In the genomic region with DNA sequence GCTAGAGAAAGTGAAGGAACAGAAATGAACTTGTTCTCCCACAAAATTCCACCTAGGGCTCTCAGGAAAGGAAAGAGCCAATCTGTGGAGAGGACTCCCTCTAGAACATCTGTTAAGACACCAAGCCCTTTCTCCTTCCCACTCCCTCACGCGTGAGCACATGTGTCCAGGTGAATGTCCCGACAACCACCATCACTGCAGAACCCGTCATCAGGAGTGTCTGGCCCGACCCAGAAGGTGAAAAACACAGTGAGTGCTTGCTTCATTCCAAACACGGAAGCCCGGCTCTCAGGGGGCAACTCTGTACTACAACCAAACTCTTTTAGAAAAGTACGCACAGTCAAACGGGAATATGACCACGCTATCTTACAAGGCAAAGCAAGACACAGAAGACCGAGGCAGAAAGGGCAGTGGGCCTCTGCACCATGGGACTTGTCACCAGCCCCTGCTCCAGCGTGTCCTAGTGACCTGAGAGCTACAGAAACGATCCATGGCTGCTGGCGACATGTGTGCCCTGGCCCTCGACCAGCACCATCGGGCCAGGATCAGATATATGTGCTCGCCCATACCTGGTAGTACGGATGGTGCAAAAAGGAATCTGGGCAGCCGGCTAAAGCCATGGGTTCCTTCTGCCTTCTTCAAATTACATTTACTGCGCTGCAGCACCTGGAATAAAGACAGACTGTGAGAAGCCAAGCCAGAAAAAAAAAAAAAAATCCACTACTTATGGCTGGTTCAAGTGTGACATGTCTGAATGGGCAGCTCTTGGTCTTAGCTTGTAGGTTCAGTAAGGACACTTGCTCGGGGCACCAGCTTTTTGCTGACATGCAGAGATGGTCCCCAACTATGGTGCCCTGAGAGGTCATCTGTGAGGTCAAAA, we compare ENCODE assay signal across 17 cellular contexts.
"Had no signal": no experiment of that assay in that cellular context is flagged by ENCODE, and none has a peak within 500 bp of the region (broad histone marks: within the 10 kb centered on the region; RNA-seq: fewer than 3 reads in every experiment).

No MANE protein-coding gene starts in this region.

- H3K9me3 ChIP-seq: thoracic aorta, upper lobe of right lung had no signal

- H3K9me3 Mint-ChIP-seq: activated CD4-positive, alpha-beta memory T cell treated with anti-CD3 and anti-CD28 coated beads for 36 hours; activated naive CD8-positive, alpha-beta T cell treated with anti-CD3 and anti-CD28 coated beads, Interleukin-2, amount 10 ng/mL, durations not matched to agents 7 days and 5 days; memory B cell had no signal

- H3K27me3 ChIP-seq: dorsolateral prefrontal cortex, neural progenitor cell, upper lobe of right lung had no signal

- H2AFZ ChIP-seq: neural progenitor cell, parathyroid adenoma had no signal

- H3K27ac ChIP-seq: neural progenitor cell, thoracic aorta, upper lobe of right lung had no signal

- H3K4me1 ChIP-seq: parathyroid adenoma had no signal

- H3K4me1 Mint-ChIP-seq: memory B cell had no signal

- H3K4me3 ChIP-seq: dorsolateral prefrontal cortex, neural progenitor cell, thoracic aorta, upper lobe of right lung had no signal

- H3K27ac Mint-ChIP-seq: activated CD4-positive, alpha-beta memory T cell treated with anti-CD3 and anti-CD28 coated beads for 36 hours; activated CD4-positive, alpha-beta T cell treated with anti-CD3 and anti-CD28 coated beads for 36 hours; activated naive CD8-positive, alpha-beta T cell treated with anti-CD3 and anti-CD28 coated beads, Interleukin-2, amount 10 ng/mL, durations not matched to agents 7 days and 5 days; memory B cell; neural progenitor cell had no signal

- H3K36me3 ChIP-seq: neural progenitor cell, thoracic aorta, upper lobe of right lung had no signal

- H3K36me3 Mint-ChIP-seq: activated CD4-positive, alpha-beta memory T cell treated with anti-CD3 and anti-CD28 coated beads for 36 hours; activated naive CD8-positive, alpha-beta T cell treated with anti-CD3 and anti-CD28 coated beads, Interleukin-2, amount 10 ng/mL, durations not matched to agents 7 days and 5 days; memory B cell had no signal

- H3K4me3 Mint-ChIP-seq: activated CD4-positive, alpha-beta memory T cell treated with anti-CD3 and anti-CD28 coated beads for 36 hours; activated CD4-positive, alpha-beta T cell treated with anti-CD3 and anti-CD28 coated beads for 36 hours; activated naive CD8-positive, alpha-beta T cell treated with anti-CD3 and anti-CD28 coated beads, Interleukin-2, amount 10 ng/mL, durations not matched to agents 7 days and 5 days; brain; memory B cell; neural progenitor cell had no signal

- DNase-seq: activated CD4-positive, alpha-beta memory T cell treated with anti-CD3 and anti-CD28 coated beads for 36 hours; activated CD4-positive, alpha-beta T cell treated with anti-CD3 and anti-CD28 coated beads for 36 hours; activated naive CD4-positive, alpha-beta T cell; activated naive CD8-positive, alpha-beta T cell treated with anti-CD3 and anti-CD28 coated beads, Interleukin-2, amount 10 ng/mL, durations not matched to agents 7 days and 5 days; amygdala; central memory CD4-positive, alpha-beta T cell; dorsolateral prefrontal cortex; erythroblast; retina; stimulated activated CD4-positive, alpha-beta T cell treated with anti-CD3 and anti-CD28 coated beads, Interleukin-4, amount 100 ng/mL, for 1 hour; SW 1271; upper lobe of right lung had no signal

- H3K27me3 Mint-ChIP-seq: activated CD4-positive, alpha-beta memory T cell treated with anti-CD3 and anti-CD28 coated beads for 36 hours; activated CD4-positive, alpha-beta T cell treated with anti-CD3 and anti-CD28 coated beads for 36 hours; brain had no signal

- H3K9ac ChIP-seq: neural progenitor cell, parathyroid adenoma had no signal

- ATAC-seq: activated CD4-positive, alpha-beta T cell treated with anti-CD3 and anti-CD28 coated beads for 36 hours; upper lobe of right lung had no signal
